In the genomic region with DNA sequence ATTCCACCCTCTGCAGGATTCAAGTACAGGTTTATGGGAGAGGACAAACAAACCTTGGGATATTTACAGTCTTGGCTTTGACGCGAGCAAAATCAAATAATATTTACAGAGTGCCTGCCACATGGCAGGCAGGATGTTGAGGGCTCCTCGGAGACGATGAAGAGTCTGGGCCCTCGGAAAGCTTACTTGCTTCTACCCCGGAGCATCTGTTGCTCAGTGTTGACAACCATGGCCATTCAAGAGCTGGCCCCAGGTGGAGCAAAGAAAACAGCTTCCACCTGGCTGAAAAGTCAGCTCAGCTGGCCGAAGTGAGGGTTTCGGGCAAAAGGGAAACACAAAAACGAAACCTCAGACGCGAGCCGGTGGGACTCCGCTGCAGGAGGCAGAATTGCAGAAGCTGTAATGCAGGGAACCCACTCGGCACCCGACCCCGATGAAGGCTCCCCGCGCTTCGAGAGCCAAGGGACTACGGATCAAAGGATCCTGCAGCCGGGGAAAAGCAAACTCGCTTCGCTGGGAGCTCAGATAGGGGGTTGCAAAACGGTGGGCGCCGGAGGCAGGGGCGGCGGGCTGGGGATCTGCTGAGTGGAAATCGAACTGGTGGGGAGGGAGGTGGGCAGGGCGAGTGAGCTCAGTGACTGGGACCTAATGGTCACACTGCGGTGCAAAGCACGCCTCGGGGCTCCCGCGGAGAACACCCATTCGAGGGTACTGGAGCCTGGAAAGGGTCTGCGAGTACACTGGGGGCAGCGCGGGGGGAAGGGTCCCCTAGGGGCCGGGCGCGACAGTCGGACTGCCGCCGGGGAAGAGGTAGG, we compare ENCODE assay signal across 8 cellular contexts. TPM values are rescaled to one million over a fixed set of nuclear protein-coding genes. Genes with fewer than 3 reads are reported as not detected.
DNase-seq lines count a peak whose midpoint lies in the region; ATAC-seq, FAIRE-seq and TF ChIP-seq lines count a peak whose summit lies in the region.

No MANE protein-coding gene starts in this region.

- BruUV-seq in GM12878 (replicated peaks; lab: Mats Ljungman, UMichigan), result no TSS peak

- H3K79me2 ChIP-seq in GM12878 (ENCODE audit: control insufficient read depth, insufficient read depth, low read length), result peaks cover 58% of the 10 kb centered on the region

- peak; percentile 67 for DNase-seq in BE2C
- DNase-seq in SW480 (ENCODE audit: low spot score), result peak; percentile 13
- DNase-seq in GM12878 (ENCODE audit: low read depth, low spot score), result no peak
- peak; percentile 29 for DNase-seq in iPS-NIHi11 (ENCODE audit: low spot score)
- DNase-seq in small intestine, result peak; percentile 53
- no peak for DNase-seq in SHP77 treated with DMSO at 0.1 percent for 48 hours (lab: John Stamatoyannopoulos, UW)

- H3K36me3 ChIP-seq in BE2C (no peaks in the 10 kb centered on the region), GM12878 (ENCODE audit: control insufficient read depth in 2 of 2, insufficient read depth in 2 of 2, low read length in 1 of 2) (0 out of 4 replicates have a peak, but pooled peaks cover 0 to 4% of the 10 kb centered on the region in 2 experiments), small intestine (ENCODE audit: control insufficient read depth in 2 of 2, insufficient read depth in 2 of 2, low read length in 2 of 2) (no peaks in the 10 kb centered on the region)

- ATAC-seq in GM19328 (IDR thresholded peaks at IDR 0.05; ENCODE audit: unreplicated experiment) (peak; percentile 2), HG03442 (IDR thresholded peaks at IDR 0.05; ENCODE audit: unreplicated experiment) (peak; percentile 3), GM12878 (peak; percentile 41)

- RAD21 ChIA-PET in GM12878 (lab: Charles Lee; ENCODE audit: unreplicated experiment), result interaction anchor here (0.6 to 6.3 kb wide), 21 partner anchors 13 to 141 kb away, joined by 3 to 252 read pairs (median 8); no protein-coding TSS in a partner anchor

- FAIRE-seq in GM12878 (lab: Jason Lieb, UNC) (peak; percentile 23), small intestine (lab: Jason Lieb, UNC) (no peak)

- no peak for TF ChIP-seq CTCF in BE2C (IDR thresholded peaks at IDR 0.05; ENCODE audit: low read depth, low read length)
- TF ChIP-seq CTCF in GM12878 (IDR thresholded peaks at IDR 0.05 in 2 of 3, conservative IDR thresholded peaks at IDR 0.05 in 1 of 3; ENCODE audit: control insufficient read depth in 2 of 3, extremely low read depth in 1 of 3, insufficient read depth in 1 of 3, low read depth in 3 of 3, low read length in 3 of 3), result no peak

- SMC1A ChIA-PET in GM12878 (lab: Charles Lee; ENCODE audit: uncharacterized antibody, unreplicated experiment), result interaction anchor here (0.7 to 6.6 kb wide), 17 partner anchors 16 to 167 kb away, joined by 3 to 202 read pairs (median 5); no protein-coding TSS in a partner anchor

- TF ChIP-seq POLR2A in GM12878 (IDR thresholded peaks at IDR 0.05; ENCODE audit: low read depth, low read length), result no peak

- H3K4me1 ChIP-seq in BE2C (peaks cover 19% of the 10 kb centered on the region), GM12878 (ENCODE audit: control insufficient read depth, insufficient read depth, low read length) (peaks cover 5% of the 10 kb centered on the region; the same call in 1 of the 2 replicates), small intestine (ENCODE audit: control insufficient read depth in 2 of 2, insufficient read depth in 1 of 2, low read depth in 1 of 2, low read length in 1 of 2) (peaks cover 3 to 18% of the 10 kb centered on the region in 2 donors)

- no peak for TF ChIP-seq RAD21 in GM12878 (IDR thresholded peaks at IDR 0.05; ENCODE audit: insufficient read depth, low read depth, low read length)

- under 1% methylated on average over 37 of the region's 45 CpGs for WGBS in GM12878 (ENCODE audit: insufficient coverage, insufficient replicate concordance, low lambda C conversion rate, missing lambda C conversion rate)
- 0 to 1% (median 1%) methylated on average over 44 to 45 of the region's 45 CpGs for WGBS in small intestine, 3 donors

- no peak for TF ChIP-seq EP300 in GM12878 (IDR thresholded peaks at IDR 0.05; ENCODE audit: borderline replicate concordance in 1 of 2, control insufficient read depth in 1 of 2, low read depth in 2 of 2, low read length in 2 of 2)

- H4K20me1 ChIP-seq in GM12878 (ENCODE audit: control insufficient read depth, insufficient read depth), result no peaks in the 10 kb centered on the region

- H3K4me2 ChIP-seq in GM12878 (ENCODE audit: control insufficient read depth, insufficient read depth), result peak overlapping the region; percentile 92

- H3K27me3 ChIP-seq in BE2C, result no peaks in the 10 kb centered on the region
- H3K27me3 ChIP-seq in GM12878 (replicated peaks in 1 of 2; ENCODE audit: control insufficient read depth in 2 of 2, insufficient read depth in 2 of 2, low read length in 1 of 2), result no peaks in the 10 kb centered on the region
- no peaks in the 10 kb centered on the region for H3K27me3 ChIP-seq in small intestine (ENCODE audit: control insufficient read depth in 2 of 2, insufficient read depth in 2 of 2, low read length in 2 of 2)

- CTCF ChIA-PET in GM12878 (lab: Yijun Ruan, JAX), result interaction anchor here (0.6 to 3.3 kb wide), 14 partner anchors 10 to 209 kb away, joined by 3 to 27 read pairs (median 5); no protein-coding TSS in a partner anchor

- in situ Hi-C loops in GM12878 (cut with MboI), result no loop called here

- H3K27ac ChIP-seq in GM12878 (ENCODE audit: control insufficient read depth, insufficient read depth) (peak overlapping the region; percentile 86), small intestine (ENCODE audit: low read depth in 1 of 2, low read length in 1 of 2) (peak overlapping the region; percentile 79 to 88)

- H3K4me3 ChIP-seq in BE2C (ENCODE audit: low read depth, low read length), result peak overlapping the region; percentile 74
- peak overlapping the region; percentile 93 for H3K4me3 ChIP-seq in GM12878
- H3K4me3 ChIP-seq in small intestine (ENCODE audit: low read depth in 1 of 2, low read length in 2 of 2), result peak overlapping the region; percentile 86 to 97

- POLR2A ChIA-PET in GM12878 (lab: Charles Lee), result interaction anchor here (0.6 to 5.2 kb wide), 9 partner anchors 10 to 90 kb away, joined by 3 to 167 read pairs (median 6); no protein-coding TSS in a partner anchor

- peak overlapping the region; percentile 77 for H3K9ac ChIP-seq in GM12878 (ENCODE audit: control insufficient read depth, insufficient read depth, low read length)

- intact Hi-C loops in GM12878 (cut with micrococcal nuclease; ENCODE audit: unreplicated experiment), result loop anchor here (2.0 to 5.0 kb wide), 4 partner anchors 27 to 211 kb away; no protein-coding TSS in a partner anchor

- peak overlapping the region; percentile 79 for H2AFZ ChIP-seq in GM12878 (ENCODE audit: control insufficient read depth, low read depth, low read length)

- H3K9me3 ChIP-seq in BE2C, result peaks cover 3% of the 10 kb centered on the region; the same call in 1 of the 2 replicates
- H3K9me3 ChIP-seq in GM12878 (replicated peaks; ENCODE audit: control insufficient read depth, insufficient read depth, low read length), result peaks cover 12% of the 10 kb centered on the region
- H3K9me3 ChIP-seq in small intestine (ENCODE audit: control insufficient read depth, low read depth), result no peaks in the 10 kb centered on the region

TF ChIP-seq in GM12878, 131 proteins besides CTCF, POLR2A, EP300 and RAD21 (continues in another document):
- TF ChIP-seq, protein P1, sequence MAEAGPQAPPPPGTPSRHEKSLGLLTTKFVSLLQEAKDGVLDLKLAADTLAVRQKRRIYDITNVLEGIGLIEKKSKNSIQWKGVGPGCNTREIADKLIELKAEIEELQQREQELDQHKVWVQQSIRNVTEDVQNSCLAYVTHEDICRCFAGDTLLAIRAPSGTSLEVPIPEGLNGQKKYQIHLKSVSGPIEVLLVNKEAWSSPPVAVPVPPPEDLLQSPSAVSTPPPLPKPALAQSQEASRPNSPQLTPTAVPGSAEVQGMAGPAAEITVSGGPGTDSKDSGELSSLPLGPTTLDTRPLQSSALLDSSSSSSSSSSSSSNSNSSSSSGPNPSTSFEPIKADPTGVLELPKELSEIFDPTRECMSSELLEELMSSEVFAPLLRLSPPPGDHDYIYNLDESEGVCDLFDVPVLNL (IDR thresholded peaks at IDR 0.05; ENCODE audit: low read depth, low read length), result no peak
- TF ChIP-seq, protein P2, sequence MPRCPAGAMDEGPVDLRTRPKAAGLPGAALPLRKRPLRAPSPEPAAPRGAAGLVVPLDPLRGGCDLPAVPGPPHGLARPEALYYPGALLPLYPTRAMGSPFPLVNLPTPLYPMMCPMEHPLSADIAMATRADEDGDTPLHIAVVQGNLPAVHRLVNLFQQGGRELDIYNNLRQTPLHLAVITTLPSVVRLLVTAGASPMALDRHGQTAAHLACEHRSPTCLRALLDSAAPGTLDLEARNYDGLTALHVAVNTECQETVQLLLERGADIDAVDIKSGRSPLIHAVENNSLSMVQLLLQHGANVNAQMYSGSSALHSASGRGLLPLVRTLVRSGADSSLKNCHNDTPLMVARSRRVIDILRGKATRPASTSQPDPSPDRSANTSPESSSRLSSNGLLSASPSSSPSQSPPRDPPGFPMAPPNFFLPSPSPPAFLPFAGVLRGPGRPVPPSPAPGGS (IDR thresholded peaks at IDR 0.05; ENCODE audit: borderline replicate concordance, insufficient read depth, low read depth, low read length, poor library complexity, severe bottlenecking), result no peak

RNA-seq across cellular contexts. Expression of a gene that starts 0.8 kb away (rescaled TPM):
- polyA plus RNA-seq in BE2C (2012; ENCODE audit: insufficient read depth, insufficient read length, low read depth), result 15.0 TPM
- total RNA-seq in GM12878 (2013; cell fraction: nucleolus; rRNA removed), result 1,209 and 1,224 TPM in 2 replicates
- total RNA-seq in GM12878 (2014; rRNA removed) (55.2 and 73.8 TPM in 2 replicates), GM12878 (2014; rRNA removed; fragmentation: Illumina TruSeq; extraction: Trizol) (72.5 and 78.7 TPM in 2 replicates), GM12878 (2021) (50.4 and 50.6 TPM in 2 replicates)
- 16.1 TPM for polyA plus RNA-seq in GM12878 (2011; ENCODE audit: low read depth)
- polyA plus RNA-seq in GM12878 (2011; rRNA removed) (116 and 194 TPM in 2 replicates), GM12878 (2014; fragmentation: Illumina TruSeq; extraction: Trizol) (43.3 and 60.0 TPM in 2 replicates), GM12878 (2014; fragmentation: Nextera tagmentation; extraction: Ambion mirVana) (1 to 10 TPM; 9.0 to 9.5 TPM), GM12878 (2014; rRNA removed) (26.2 and 31.2 TPM in 2 replicates), GM12878 (2016; fragmentation: Nextera tagmentation; extraction: Ambion mirVana) (10 to 100 TPM; 14.4 to 18.5 TPM), small intestine (10 to 100 TPM in 1 of 3 donors, 1 to 10 TPM in 2; 5.1 to 11.4 (median 7.4) TPM)
- 27.1 and 34.0 TPM in 2 replicates for polyA plus RNA-seq in GM12878 (2011; cell fraction: cytosol; rRNA removed)
- polyA plus RNA-seq in GM12878 (2011; cell fraction: nucleus; rRNA removed), result 252 and 314 TPM in 2 replicates
- polyA plus RNA-seq in GM12878 (2012), result 22.0 and 41.8 TPM in 2 replicates
- polyA minus RNA-seq in GM12878 (2011; rRNA and poly(A)+ RNA removed), result 213 and 243 TPM in 2 replicates
- 58.3 and 60.7 TPM in 2 replicates for polyA minus RNA-seq in GM12878 (2011; cell fraction: cytosol; rRNA and poly(A)+ RNA removed)
- 380 and 488 TPM in 2 replicates for polyA minus RNA-seq in GM12878 (2011; cell fraction: nucleus; rRNA and poly(A)+ RNA removed)

Comparison
In these comparisons a context has a peak if more than half of its experiments do, and no peak if none do; other contexts are left out.
1. DNase-seq: peak in BE2C (single experiment), SW480 (single experiment), iPS-NIHi11 (single experiment) and small intestine (single experiment); none in GM12878 (single experiment) and SHP77 treated with DMSO at 0.1 percent for 48 hours (single experiment).
2. Peak in every context shown above with its lines, with median percentiles within 50 percentile points of each other: H3K4me3 ChIP-seq and ATAC-seq.